Comparison of ENCODE assay signal across 8 cellular contexts in genomic region chr11:73359930-73360742, GRCh38. TPM values are rescaled to one million over a fixed set of nuclear protein-coding genes. Genes with fewer than 3 reads are reported as not detected.
DNase-seq lines count a peak whose midpoint lies in the region; ATAC-seq, FAIRE-seq and TF ChIP-seq lines count a peak whose summit lies in the region.

No MANE protein-coding gene starts in this region.

- peak; percentile 18 for DNase-seq in HCEC 1CT
- DNase-seq in T-helper 17 cell, result no peak
- peak; percentile 36 for DNase-seq in endothelial cell of umbilical vein (ENCODE audit: low read depth, low spot score)
- no peak for DNase-seq in retina

- intact Hi-C loops in endothelial cell of umbilical vein (cut with micrococcal nuclease), result no loop called here

- H3K4me1 Mint-ChIP-seq in T-helper 17 cell, result peaks cover 6% of the 10 kb centered on the region

- H3K27me3 Mint-ChIP-seq in T-helper 17 cell, result no peaks in the 10 kb centered on the region

- H3K36me3 ChIP-seq in endothelial cell of umbilical vein (ENCODE audit: control insufficient read depth in 2 of 2, extremely low read depth in 1 of 2, insufficient read depth in 2 of 2, low read length in 2 of 2) (peaks cover 11 to 74% of the 10 kb centered on the region in 2 experiments), skeletal muscle tissue (ENCODE audit: control insufficient read depth in 3 of 3, insufficient read depth in 3 of 3, low read length in 3 of 3) (peaks cover 9 to 49% (median 23%) of the 10 kb centered on the region in 3 donors)

- H3K27me3 ChIP-seq in endothelial cell of umbilical vein (ENCODE audit: control insufficient read depth in 2 of 2, insufficient read depth in 2 of 2, low read length in 2 of 2) (no peaks in the 10 kb centered on the region), skeletal muscle tissue (ENCODE audit: control insufficient read depth in 3 of 3, insufficient read depth in 3 of 3, low read length in 3 of 3) (no peaks in the 10 kb centered on the region)

- no peak for TF ChIP-seq POLR2A in endothelial cell of umbilical vein (IDR thresholded peaks at IDR 0.05; ENCODE audit: low read depth, low read length)

- no peak overlapping the region for H2AFZ ChIP-seq in endothelial cell of umbilical vein (ENCODE audit: low read depth, low read length)

- no peaks in the 10 kb centered on the region for H3K9me1 ChIP-seq in endothelial cell of umbilical vein (replicated peaks; ENCODE audit: control insufficient read depth, extremely low read depth, insufficient read depth, low read length)

- H4K20me1 ChIP-seq in endothelial cell of umbilical vein (replicated peaks; ENCODE audit: control insufficient read depth, extremely low read depth, insufficient read depth, low read length), result no peaks in the 10 kb centered on the region

- H3K27ac ChIP-seq in C4-2B (no peak overlapping the region), endothelial cell of umbilical vein (ENCODE audit: insufficient read depth, low read depth, low read length) (no peak overlapping the region), skeletal muscle tissue (ENCODE audit: low read depth, low read length) (peak overlapping the region; percentile 32)

- BruUV-seq in endothelial cell of umbilical vein (replicated peaks; lab: Mats Ljungman, UMichigan), result no TSS peak

- no peak overlapping the region for H3K4me2 ChIP-seq in endothelial cell of umbilical vein (ENCODE audit: insufficient read depth, low read length)

- H3K4me1 ChIP-seq in endothelial cell of umbilical vein (ENCODE audit: control insufficient read depth, extremely low read depth, insufficient read depth, low read length) (no peaks in the 10 kb centered on the region), skeletal muscle tissue (ENCODE audit: control insufficient read depth in 3 of 3, insufficient read depth in 3 of 3, low read length in 3 of 3) (peaks cover 16 to 21% (median 21%) of the 10 kb centered on the region in 3 donors)

- peak; percentile 67 for ATAC-seq in T-helper 17 cell
- no peak for ATAC-seq in GM21723 (IDR thresholded peaks at IDR 0.05; ENCODE audit: unreplicated experiment)
- ATAC-seq in GM19455 (IDR thresholded peaks at IDR 0.05; ENCODE audit: unreplicated experiment), result no peak

- dilution Hi-C loops in endothelial cell of umbilical vein (cut with MboI; ENCODE audit: extremely low pct_ligation_motif_present, low sequenced_read_pairs), result no loop called here

- no peaks in the 10 kb centered on the region for H3K79me2 ChIP-seq in endothelial cell of umbilical vein (ENCODE audit: control insufficient read depth, insufficient read depth, low read length)

- H3K4me3 ChIP-seq in endothelial cell of umbilical vein (replicated peaks in 1 of 3; ENCODE audit: insufficient read depth in 1 of 3, low read depth in 1 of 3, low read length in 3 of 3) (no peak overlapping the region), skeletal muscle tissue (ENCODE audit: low read length in 3 of 3) (no peak overlapping the region)

- POLR2A ChIA-PET in endothelial cell of umbilical vein (lab: Charles Lee), result no interaction called here

- H3K27ac Mint-ChIP-seq in T-helper 17 cell, result no peak overlapping the region

- H3K9ac ChIP-seq in endothelial cell of umbilical vein (replicated peaks; ENCODE audit: extremely low read depth, insufficient read depth, low read length) (no peak overlapping the region), skeletal muscle tissue (ENCODE audit: low read depth in 1 of 3, low read length in 3 of 3) (peak overlapping the region in 2 of 3 donors; percentile 42 to 45)

- TF ChIP-seq CTCF in C4-2B (conservative IDR thresholded peaks at IDR 0.05) (peak; percentile 77), endothelial cell of umbilical vein (IDR thresholded peaks at IDR 0.05; ENCODE audit: extremely low read depth in 1 of 2, insufficient read depth in 1 of 2, low read depth in 1 of 2, low read length in 2 of 2) (peak; percentile 36 to 60)

- peak; percentile 60 for FAIRE-seq in endothelial cell of umbilical vein (lab: Jason Lieb, UNC)

- H3K9me3 ChIP-seq in T-helper 17 cell (ENCODE audit: control insufficient read depth, low read length, poor library complexity, severe bottlenecking), result no peaks in the 10 kb centered on the region
- H3K9me3 ChIP-seq in endothelial cell of umbilical vein (replicated peaks; ENCODE audit: control insufficient read depth, insufficient read depth, low read length), result no peaks in the 10 kb centered on the region
- no peaks in the 10 kb centered on the region for H3K9me3 ChIP-seq in skeletal muscle tissue (ENCODE audit: control insufficient read depth in 3 of 3, low read length in 3 of 3)

- H3K36me3 Mint-ChIP-seq in T-helper 17 cell (ENCODE audit: low read depth), result peaks cover 2% of the 10 kb centered on the region

- CTCF ChIA-PET in endothelial cell of umbilical vein (lab: Charles Lee), result interaction anchor here (0.7 to 4.9 kb wide), 19 partner anchors 7 to 301 kb away, joined by 3 to 54 read pairs (median 6); no protein-coding TSS in a partner anchor

- H3K4me3 Mint-ChIP-seq in T-helper 17 cell, result no peak overlapping the region

TF ChIP-seq in endothelial cell of umbilical vein, 7 proteins besides CTCF, POLR2A, EP300 and RAD21:
- no peak for TF ChIP-seq EZH2 (IDR thresholded peaks at IDR 0.05; ENCODE audit: borderline replicate concordance, low read depth, low read length, severe bottlenecking)
- no peak for TF ChIP-seq JUN (IDR thresholded peaks at IDR 0.05; ENCODE audit: borderline replicate concordance, insufficient read depth, insufficient read length, low read depth)
- no peak for TF ChIP-seq MAX (IDR thresholded peaks at IDR 0.05; ENCODE audit: insufficient read depth, insufficient read length)
- TF ChIP-seq FOS (IDR thresholded peaks at IDR 0.05; ENCODE audit: borderline replicate concordance, insufficient read depth, low read length), result no peak
- TF ChIP-seq POLR2AphosphoS5 (IDR thresholded peaks at IDR 0.05; ENCODE audit: insufficient read depth, low read depth, low read length), result no peak
- no peak for TF ChIP-seq MYC (IDR thresholded peaks at IDR 0.05; ENCODE audit: low read depth, low read length)
- TF ChIP-seq GATA2 (IDR thresholded peaks at IDR 0.05; ENCODE audit: insufficient read depth, insufficient read length, low read depth, low read length), result no peak

RNA-seq across cellular contexts. Expression of gene RELT, which starts 16.1 kb away (rescaled TPM):
- total RNA-seq in T-helper 17 cell (100 to 1,000 TPM; 139 to 169 TPM), endothelial cell of umbilical vein (12.6 and 13.1 TPM in 2 replicates), skeletal muscle tissue (1.6 TPM)
- polyA plus RNA-seq in endothelial cell of umbilical vein, result 6.7 and 8.2 TPM in 2 replicates
- polyA plus RNA-seq in endothelial cell of umbilical vein (2011; cell fraction: cytosol; rRNA removed), result 4.0 and 5.0 TPM in 2 replicates
- polyA plus RNA-seq in endothelial cell of umbilical vein (2011; cell fraction: nucleus; rRNA removed), result 20.8 and 21.9 TPM in 2 replicates
- polyA plus RNA-seq in endothelial cell of umbilical vein (2012), result 6.5 and 8.8 TPM in 2 replicates
- polyA minus RNA-seq in endothelial cell of umbilical vein, result 6.7 and 6.8 TPM in 2 replicates
- polyA minus RNA-seq in endothelial cell of umbilical vein (2011; cell fraction: cytosol; rRNA and poly(A)+ RNA removed), result 8.7 TPM
- polyA minus RNA-seq in endothelial cell of umbilical vein (2011; cell fraction: nucleus; rRNA and poly(A)+ RNA removed), result 9.9 and 12.0 TPM in 2 replicates

RNA-seq across cellular contexts. Expression of gene ARHGEF17, which starts 52.1 kb away (rescaled TPM):
- total RNA-seq in T-helper 17 cell (under 1 TPM in 1 of 2 donors, not detected in 1; 0.17 TPM), endothelial cell of umbilical vein (80.6 and 89.9 TPM in 2 replicates), skeletal muscle tissue (19.3 TPM)
- polyA plus RNA-seq in endothelial cell of umbilical vein, result 74.9 and 94.3 TPM in 2 replicates
- 26.1 and 38.1 TPM in 2 replicates for polyA plus RNA-seq in endothelial cell of umbilical vein (2011; cell fraction: cytosol; rRNA removed)
- 278 and 342 TPM in 2 replicates for polyA plus RNA-seq in endothelial cell of umbilical vein (2011; cell fraction: nucleus; rRNA removed)
- 32.1 and 52.1 TPM in 2 replicates for polyA plus RNA-seq in endothelial cell of umbilical vein (2012)
- 123 and 158 TPM in 2 replicates for polyA minus RNA-seq in endothelial cell of umbilical vein
- polyA minus RNA-seq in endothelial cell of umbilical vein (2011; cell fraction: cytosol; rRNA and poly(A)+ RNA removed), result 22.0 TPM
- polyA minus RNA-seq in endothelial cell of umbilical vein (2011; cell fraction: nucleus; rRNA and poly(A)+ RNA removed), result 126 and 169 TPM in 2 replicates

Comparison
In these comparisons a context has a peak if more than half of its experiments do, and no peak if none do; other contexts are left out.
1. DNase-seq: peak in HCEC 1CT (single experiment) and endothelial cell of umbilical vein (single experiment); none in T-helper 17 cell (0 of 3) and retina (single experiment).
2. RNA of gene ARHGEF17, which starts 52.1 kb away (total RNA-seq): 80.6 to 89.9 TPM in endothelial cell of umbilical vein and 19.3 TPM in skeletal muscle tissue (single experiment); 0.17 TPM in T-helper 17 cell; every median in the first group is over 10 times any median in the second.